Comparison of ENCODE assay signal across 8 cellular contexts in genomic region chr12:49553512-49554088, GRCh38. TPM values are rescaled to one million over a fixed set of nuclear protein-coding genes. Genes with fewer than 3 reads are reported as not detected.
DNase-seq lines count a peak whose midpoint lies in the region; ATAC-seq, FAIRE-seq and TF ChIP-seq lines count a peak whose summit lies in the region.

No MANE protein-coding gene starts in this region.

- H3K4me1 Mint-ChIP-seq in central memory CD8-positive, alpha-beta T cell = peaks cover 6% of the 10 kb centered on the region

- no peak for DNase-seq in AG09319 (ENCODE audit: extremely low read depth, low read depth)
- peak; percentile 74 for DNase-seq in GM13977 (ENCODE audit: low spot score)
- DNase-seq in NCI-H524 treated with DMSO at 0.1 percent for 48 hours (lab: John Stamatoyannopoulos, UW) = peak; percentile 16
- no peak for DNase-seq in central memory CD8-positive, alpha-beta T cell (ENCODE audit: low spot score in 2 of 2)
- DNase-seq in pancreas = no peak
- DNase-seq in effector CD8-positive, alpha-beta T cell (lab: John Stamatoyannopoulos, UW) = no peak
- DNase-seq in inferior parietal cortex (ENCODE audit: extremely low spot score) = no peak

- H3K9me3 ChIP-seq in pancreas = no peaks in the 10 kb centered on the region

- no peak overlapping the region for H3K4me3 Mint-ChIP-seq in central memory CD8-positive, alpha-beta T cell

- no peak overlapping the region for H3K4me3 ChIP-seq in pancreas

- 48 to 50% methylated on average over 2 of the region's 2 CpGs for WGBS in pancreas, 2 donors

- peaks cover 0 to 13% (median under 1%) of the 10 kb centered on the region in 3 donors for H3K36me3 ChIP-seq in pancreas

- peak; percentile 62 for ATAC-seq in central memory CD8-positive, alpha-beta T cell (replicated peaks; ENCODE audit: extremely low read depth, poor library complexity, severe bottlenecking)
- ATAC-seq in pancreas = peak in 3 of 4 donors; percentile 36 to 60 (median 41)
- no peak for ATAC-seq in GM18907 (IDR thresholded peaks at IDR 0.05; ENCODE audit: unreplicated experiment)

- intact Hi-C loops in pancreas (cut with DNase I) = no loop called here

- H3K36me3 Mint-ChIP-seq in central memory CD8-positive, alpha-beta T cell (ENCODE audit: insufficient read depth) = peaks cover 4% of the 10 kb centered on the region

- no peak overlapping the region for H3K27ac Mint-ChIP-seq in central memory CD8-positive, alpha-beta T cell (ENCODE audit: low read depth)

- peaks cover 12 to 24% (median 22%) of the 10 kb centered on the region in 3 donors for H3K4me1 ChIP-seq in pancreas

- in situ Hi-C loops in GM13977 (cut with MboI; ENCODE audit: low pct_unique_long_range_greater_than_20kb, low sequenced_read_pairs, unreplicated experiment) = no loop called here

- TF ChIP-seq CTCF in AG09319 (IDR thresholded peaks at IDR 0.05; ENCODE audit: low read depth, low read length) = peak; percentile 12
- TF ChIP-seq CTCF in GM13977 (IDR thresholded peaks at IDR 0.05; ENCODE audit: extremely low read depth, insufficient read depth, missing control alignments) = peak; percentile 59
- TF ChIP-seq CTCF in pancreas (IDR thresholded peaks at IDR 0.05) = peak in 3 of 4 donors; percentile 14 to 23 (median 18)

- H3K9me3 Mint-ChIP-seq in central memory CD8-positive, alpha-beta T cell = no peaks in the 10 kb centered on the region

- no peaks in the 10 kb centered on the region for H3K27me3 ChIP-seq in pancreas

- peaks cover 16% of the 10 kb centered on the region for H3K27me3 Mint-ChIP-seq in central memory CD8-positive, alpha-beta T cell

- no peak overlapping the region for H3K27ac ChIP-seq in pancreas

- FAIRE-seq in pancreas (lab: Jason Lieb, UNC) = no peak

RNA-seq across cellular contexts. Expression of gene MCRS1, which starts 14.3 kb away (rescaled TPM):
- total RNA-seq in pancreas = 10 to 100 TPM; 19.3 to 29.9 (median 22.9) TPM
- 10 to 100 TPM; 59.6 to 71.0 TPM for polyA plus RNA-seq in pancreas

RNA-seq across cellular contexts. Expression of gene KCNH3, which starts 14.8 kb away (rescaled TPM):
- 1 to 10 TPM in 2 of 6 donors, under 1 TPM in 4; 0.55 to 1.7 (median 0.91) TPM for total RNA-seq in pancreas
- polyA plus RNA-seq in pancreas = 1 to 10 TPM; 2.3 to 3.2 TPM

RNA-seq across cellular contexts. Expression of gene FAM186B, which starts 51.8 kb away (rescaled TPM):
- total RNA-seq in pancreas = 1 to 10 TPM in 2 of 6 donors, under 1 TPM in 4; 0.49 to 1.7 (median 0.83) TPM
- polyA plus RNA-seq in pancreas = under 1 TPM; 0.56 to 0.65 TPM

Comparison
In these comparisons a context has a peak if more than half of its experiments do, and no peak if none do; other contexts are left out.
1. DNase-seq: peak in GM13977 (single experiment) and NCI-H524 treated with DMSO at 0.1 percent for 48 hours (single experiment); none in AG09319 (single experiment), central memory CD8-positive, alpha-beta T cell (0 of 2), pancreas (0 of 6), effector CD8-positive, alpha-beta T cell (single experiment) and inferior parietal cortex (single experiment).
2. Peak in every context shown above with its lines, with median percentiles within 50 percentile points of each other: CTCF ChIP-seq.